Comparison of ENCODE assay signal across 1 cellular context in genomic region chr1:150362721-150363425, GRCh38.
TF ChIP-seq lines count a peak whose summit lies in the region.

No MANE protein-coding gene starts in this region.

TF ChIP-seq in IMR-90, 13 proteins besides CTCF, POLR2A, EP300 and RAD21:
- TF ChIP-seq ELK1 (IDR thresholded peaks at IDR 0.05; ENCODE audit: borderline replicate concordance, low read depth, low read length) (no peak), NFE2L2 (IDR thresholded peaks at IDR 0.05; ENCODE audit: low read depth, low read length) (no peak), RCOR1 (IDR thresholded peaks at IDR 0.05; ENCODE audit: insufficient replicate concordance, low read length) (no peak), MAFK (IDR thresholded peaks at IDR 0.05; ENCODE audit: low read depth, low read length) (no peak), CEBPB (IDR thresholded peaks at IDR 0.05; ENCODE audit: low read depth, low read length) (no peak), BHLHE40 (IDR thresholded peaks at IDR 0.05; ENCODE audit: low read depth, low read length) (no peak)
